Comparison of ENCODE assay signal across 2 cellular contexts in the genomic region with DNA sequence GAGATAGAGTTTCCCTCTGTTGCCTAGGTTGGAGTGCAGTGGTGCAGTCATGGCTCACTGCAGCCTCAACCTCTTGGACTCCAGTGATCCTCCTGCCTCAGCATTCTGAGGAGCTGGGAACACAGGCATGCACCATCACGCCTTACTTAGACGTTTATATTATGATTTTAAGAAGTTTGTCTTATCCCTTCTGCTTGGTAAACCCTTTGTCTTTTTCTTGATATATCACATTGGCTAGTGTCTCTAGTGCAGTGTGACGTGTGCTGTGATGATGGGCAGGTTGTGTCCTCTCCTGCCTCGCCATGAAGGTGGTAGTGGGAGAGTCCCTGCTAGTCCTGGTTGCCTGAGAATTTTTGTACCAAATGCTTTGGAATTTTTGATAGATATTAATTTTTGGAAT.
A peak's percentile ranks its signal among the peaks of the same experiment; 100 is the strongest.
TF ChIP-seq lines count a peak whose summit lies in the region.

No MANE protein-coding gene starts in this region.

TF ChIP-seq in HepG2, 621 proteins besides CTCF, POLR2A, EP300 and RAD21 (continued from another document):
- TF ChIP-seq, protein P1, sequence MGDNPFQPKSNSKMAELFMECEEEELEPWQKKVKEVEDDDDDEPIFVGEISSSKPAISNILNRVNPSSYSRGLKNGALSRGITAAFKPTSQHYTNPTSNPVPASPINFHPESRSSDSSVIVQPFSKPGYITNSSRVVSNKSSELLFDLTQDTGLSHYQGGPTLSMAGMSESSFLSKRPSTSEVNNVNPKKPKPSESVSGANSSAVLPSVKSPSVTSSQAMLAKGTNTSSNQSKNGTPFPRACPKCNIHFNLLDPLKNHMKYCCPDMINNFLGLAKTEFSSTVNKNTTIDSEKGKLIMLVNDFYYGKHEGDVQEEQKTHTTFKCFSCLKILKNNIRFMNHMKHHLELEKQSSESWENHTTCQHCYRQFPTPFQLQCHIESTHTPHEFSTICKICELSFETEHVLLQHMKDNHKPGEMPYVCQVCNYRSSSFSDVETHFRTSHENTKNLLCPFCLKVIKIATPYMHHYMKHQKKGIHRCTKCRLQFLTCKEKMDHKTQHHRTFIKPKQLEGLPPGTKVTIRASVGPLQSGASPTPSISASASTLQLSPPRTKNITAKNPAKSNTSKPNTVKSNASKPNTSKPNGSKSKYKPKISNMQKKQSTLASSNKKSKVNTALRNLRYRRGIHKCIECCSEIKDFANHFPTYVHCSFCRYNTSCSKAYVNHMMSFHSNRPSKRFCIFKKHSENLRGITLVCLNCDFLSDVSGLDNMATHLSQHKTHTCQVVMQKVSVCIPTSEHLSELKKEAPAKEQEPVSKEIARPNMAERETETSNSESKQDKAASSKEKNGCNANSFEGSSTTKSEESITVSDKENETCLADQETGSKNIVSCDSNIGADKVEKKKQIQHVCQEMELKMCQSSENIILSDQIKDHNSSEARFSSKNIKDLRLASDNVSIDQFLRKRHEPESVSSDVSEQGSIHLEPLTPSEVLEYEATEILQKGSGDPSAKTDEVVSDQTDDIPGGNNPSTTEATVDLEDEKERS (CRISPR knock-in tag; IDR thresholded peaks at IDR 0.05): peak; percentile 48; the same call in 1 of the 2 replicates

TF ChIP-seq in K562, 482 proteins besides CTCF, POLR2A, EP300 and RAD21 (continued from another document):
- TF ChIP-seq, protein P2, sequence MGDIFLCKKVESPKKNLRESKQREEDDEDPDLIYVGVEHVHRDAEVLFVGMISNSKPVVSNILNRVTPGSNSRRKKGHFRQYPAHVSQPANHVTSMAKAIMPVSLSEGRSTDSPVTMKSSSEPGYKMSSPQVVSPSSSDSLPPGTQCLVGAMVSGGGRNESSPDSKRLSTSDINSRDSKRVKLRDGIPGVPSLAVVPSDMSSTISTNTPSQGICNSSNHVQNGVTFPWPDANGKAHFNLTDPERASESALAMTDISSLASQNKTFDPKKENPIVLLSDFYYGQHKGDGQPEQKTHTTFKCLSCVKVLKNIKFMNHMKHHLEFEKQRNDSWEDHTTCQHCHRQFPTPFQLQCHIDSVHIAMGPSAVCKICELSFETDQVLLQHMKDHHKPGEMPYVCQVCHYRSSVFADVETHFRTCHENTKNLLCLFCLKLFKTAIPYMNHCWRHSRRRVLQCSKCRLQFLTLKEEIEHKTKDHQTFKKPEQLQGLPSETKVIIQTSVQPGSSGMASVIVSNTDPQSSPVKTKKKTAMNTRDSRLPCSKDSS (IDR thresholded peaks at IDR 0.05; ENCODE audit: low read depth, partially characterized antibody): peak; percentile 64
- 0 out of 2 replicates have a peak, but pooled peaks have one; percentile 32 for TF ChIP-seq CBX5 (IDR thresholded peaks at IDR 0.05; ENCODE audit: borderline replicate concordance, low read depth)
- TF ChIP-seq NR0B1 (IDR thresholded peaks at IDR 0.05; ENCODE audit: partially characterized antibody): no peak
- TF ChIP-seq TRIM28 (IDR thresholded peaks at IDR 0.05): peak; percentile 82
